In genomic region chr21:15749868-15750174, GRCh38 we compare ENCODE assay signal across 2 cellular contexts.
TF ChIP-seq lines count a peak whose summit lies in the region.

No MANE protein-coding gene starts in this region.

TF ChIP-seq in K562, 482 proteins besides CTCF, POLR2A, EP300 and RAD21:
- TF ChIP-seq ZNF717 (CRISPR knock-in tag; IDR thresholded peaks at IDR 0.05) (no peak), HMBOX1 (IDR thresholded peaks at IDR 0.05) (peak; percentile 45; the same call in 1 of the 2 replicates), PKNOX1 (IDR thresholded peaks at IDR 0.05) (peak; percentile 32; the same call in 1 of the 2 replicates), CCNT2 (IDR thresholded peaks at IDR 0.05; ENCODE audit: borderline replicate concordance, extremely low read depth, insufficient read length, low read depth, low read length) (peak; percentile 5)

TF ChIP-seq in liver, 16 proteins besides CTCF, POLR2A, EP300 and RAD21:
- no peak for TF ChIP-seq FOXA1 (IDR thresholded peaks at IDR 0.05)
- no peak for TF ChIP-seq NR2F2 (IDR thresholded peaks at IDR 0.05)
- peak; percentile 65 to 66 for TF ChIP-seq HNF4A (conservative IDR thresholded peaks at IDR 0.05)
TF ChIP-seq in liver: peak in this region for 1.
